11 cellular contexts compared by ENCODE assay signal in genomic region chr14:91063119-91063518, GRCh38. TPM values are rescaled to one million over a fixed set of nuclear protein-coding genes. Genes with fewer than 3 reads are reported as not detected.
DNase-seq lines count a peak whose midpoint lies in the region; ATAC-seq and TF ChIP-seq lines count a peak whose summit lies in the region.
"Had no signal": no experiment of that assay in that cellular context is flagged by ENCODE, and none has a peak within 500 bp of the region (broad histone marks: within the 10 kb centered on the region; RNA-seq: fewer than 3 reads in every experiment).

No MANE protein-coding gene starts in this region.

- no peak overlapping the region for H3K4me2 ChIP-seq in OCI-LY1 (ENCODE audit: low read length)

- ATAC-seq in effector memory CD8-positive, alpha-beta T cell (replicated peaks): peak; percentile 21
- ATAC-seq in HG02678 (IDR thresholded peaks at IDR 0.05; ENCODE audit: unreplicated experiment) (no peak), HG02610 (IDR thresholded peaks at IDR 0.05; ENCODE audit: unreplicated experiment) (no peak)

- no peaks in the 10 kb centered on the region for H3K9me3 ChIP-seq in OCI-LY1 (ENCODE audit: low read length)
- H3K9me3 ChIP-seq in ascending aorta: no peaks in the 10 kb centered on the region
- H3K9me3 ChIP-seq: Caco-2 had no signal

- H4K20me1 ChIP-seq in OCI-LY1 (ENCODE audit: insufficient read depth, low read length): no peaks in the 10 kb centered on the region

- no peaks in the 10 kb centered on the region for H3K27me3 ChIP-seq in OCI-LY1 (ENCODE audit: insufficient read depth, low read length)
- no peaks in the 10 kb centered on the region for H3K27me3 ChIP-seq in ascending aorta

- H3K27me3 Mint-ChIP-seq in effector memory CD8-positive, alpha-beta T cell: no peaks in the 10 kb centered on the region

- peak; percentile 33 for DNase-seq in stimulated activated CD4-positive, alpha-beta T cell treated with anti-CD3 and anti-CD28 coated beads, Interleukin-4, amount 100 ng/mL, for 24 hours
- DNase-seq in stimulated activated CD4-positive, alpha-beta T cell treated with anti-CD3 and anti-CD28 coated beads, Interleukin-2, amount 100 ng/mL, for 48 hours: no peak
- peak; percentile 28 to 36 (median 35) for DNase-seq in effector memory CD8-positive, alpha-beta T cell
- DNase-seq in foreskin fibroblast: no peak
- DNase-seq in ascending aorta (ENCODE audit: low spot score in 2 of 2): no peak
- DNase-seq: Caco-2, NCI-H510A treated with DMSO at 0.1 percent for 48 hours had no signal

- H3K4me1 Mint-ChIP-seq in effector memory CD8-positive, alpha-beta T cell (ENCODE audit: low read depth in 2 of 2): peaks cover 45 to 59% of the 10 kb centered on the region in 2 donors

- peak overlapping the region; percentile 80 to 86 for H3K27ac Mint-ChIP-seq in effector memory CD8-positive, alpha-beta T cell
- H3K27ac Mint-ChIP-seq: nephron had no signal

- H3K9ac ChIP-seq in OCI-LY1 (ENCODE audit: low read length): no peak overlapping the region

- H3K36me3 ChIP-seq in OCI-LY1 (ENCODE audit: insufficient read depth, low read length) (no peaks in the 10 kb centered on the region), ascending aorta (no peaks in the 10 kb centered on the region)

- H2AFZ ChIP-seq in OCI-LY1 (ENCODE audit: low read length): peak overlapping the region; percentile 99

- H3K4me1 ChIP-seq in OCI-LY1 (ENCODE audit: insufficient read depth, low read length, severe bottlenecking) (peaks cover 32% of the 10 kb centered on the region), ascending aorta (peaks cover 3 to 9% of the 10 kb centered on the region in 2 donors)
- H3K4me1 ChIP-seq: Caco-2 had no signal

- no peaks in the 10 kb centered on the region for H3K9me2 ChIP-seq in OCI-LY1 (ENCODE audit: low read depth, low read length)

- peak overlapping the region; percentile 57 to 78 for H3K4me3 Mint-ChIP-seq in effector memory CD8-positive, alpha-beta T cell
- H3K4me3 Mint-ChIP-seq: nephron had no signal

- H3K4me3 ChIP-seq in OCI-LY1 (ENCODE audit: low read depth, low read length, poor library complexity, severe bottlenecking): no peak overlapping the region
- H3K4me3 ChIP-seq in foreskin fibroblast (ENCODE audit: low read depth in 1 of 2, low read length in 2 of 2): no peak overlapping the region
- H3K4me3 ChIP-seq in ascending aorta: no peak overlapping the region

- H3K79me2 ChIP-seq in OCI-LY1 (ENCODE audit: insufficient read depth, low read length): no peaks in the 10 kb centered on the region

- H3K27ac ChIP-seq in OCI-LY1 (ENCODE audit: low read depth, low read length, poor library complexity, severe bottlenecking) (peak overlapping the region; percentile 36), ascending aorta (no peak overlapping the region)

- intact Hi-C loops in ascending aorta (cut with DNase I): loop anchor here (10.0 kb wide), 2 partner anchors 678 to 808 kb away; partner anchors contain the start of gene PSMC1

- H3F3A ChIP-seq in OCI-LY1 (ENCODE audit: insufficient read depth, low read length): no peaks in the 10 kb centered on the region

- peaks cover 32% of the 10 kb centered on the region for H3K36me3 Mint-ChIP-seq in effector memory CD8-positive, alpha-beta T cell (ENCODE audit: insufficient read depth)

- TF ChIP-seq CTCF in OCI-LY1 (IDR thresholded peaks at IDR 0.05; ENCODE audit: low read length): no peak
- TF ChIP-seq CTCF in foreskin fibroblast (IDR thresholded peaks at IDR 0.05; ENCODE audit: low read depth, low read length): no peak
- no peak for TF ChIP-seq CTCF in ascending aorta (IDR thresholded peaks at IDR 0.05)

- H3K9me3 Mint-ChIP-seq in effector memory CD8-positive, alpha-beta T cell: peaks cover 6 to 10% of the 10 kb centered on the region in 2 donors
- H3K9me3 Mint-ChIP-seq: nephron had no signal

RNA-seq across cellular contexts. Expression of gene RPS6KA5, which starts 2.7 kb away (rescaled TPM):
- total RNA-seq in ascending aorta: 0.21 TPM

RNA-seq across cellular contexts. Expression of gene DGLUCY, which starts 50.8 kb away (rescaled TPM):
- total RNA-seq in ascending aorta: 59.2 TPM

Comparison
In these comparisons a context has a peak if more than half of its experiments do, and no peak if none do; other contexts are left out.
1. DNase-seq: peak in stimulated activated CD4-positive, alpha-beta T cell treated with anti-CD3 and anti-CD28 coated beads, Interleukin-4, amount 100 ng/mL, for 24 hours (single experiment) and effector memory CD8-positive, alpha-beta T cell (3 of 3); none in stimulated activated CD4-positive, alpha-beta T cell treated with anti-CD3 and anti-CD28 coated beads, Interleukin-2, amount 100 ng/mL, for 48 hours (0 of 2), foreskin fibroblast (0 of 2) and ascending aorta (0 of 2).